8 cellular contexts compared by ENCODE assay signal in genomic region chr1:88892146-88892877, GRCh38. TPM values are rescaled to one million over a fixed set of nuclear protein-coding genes. Genes with fewer than 3 reads are reported as not detected.
DNase-seq lines count a peak whose midpoint lies in the region; ATAC-seq and TF ChIP-seq lines count a peak whose summit lies in the region.

No MANE protein-coding gene starts in this region.

- H3K9me3 ChIP-seq in cardiac muscle cell (ENCODE audit: low read depth) (no peaks in the 10 kb centered on the region), lower lobe of right lung (no peaks in the 10 kb centered on the region), upper lobe of right lung (no peaks in the 10 kb centered on the region)

- TF ChIP-seq CTCF in cardiac muscle cell (IDR thresholded peaks at IDR 0.05; ENCODE audit: low read depth, low read length) = no peak
- TF ChIP-seq CTCF in brain (conservative IDR thresholded peaks at IDR 0.05) = no peak
- no peak for TF ChIP-seq CTCF in lower lobe of right lung (IDR thresholded peaks at IDR 0.05)
- TF ChIP-seq CTCF in upper lobe of right lung (IDR thresholded peaks at IDR 0.05) = no peak
- TF ChIP-seq CTCF in GM20000 (IDR thresholded peaks at IDR 0.05; ENCODE audit: extremely low read depth, missing control alignments) = no peak

- peaks cover 0 to 4% (median 3%) of the 10 kb centered on the region in 5 experiments for H3K9me3 Mint-ChIP-seq in brain

- ATAC-seq in left ventricle myocardium superior = no peak
- ATAC-seq in lower lobe of right lung = no peak
- ATAC-seq in upper lobe of right lung = no peak
- no peak for ATAC-seq in GM21390 (IDR thresholded peaks at IDR 0.05; ENCODE audit: unreplicated experiment)

- H3K4me3 ChIP-seq in cardiac muscle cell (peak overlapping the region; percentile 90), lower lobe of right lung (peak overlapping the region; percentile 97), upper lobe of right lung (peak overlapping the region; percentile 96)

- peaks cover 44% of the 10 kb centered on the region for H3K4me1 Mint-ChIP-seq in brain

- H3K4me1 ChIP-seq in cardiac muscle cell (ENCODE audit: low read depth) (peaks cover 8% of the 10 kb centered on the region), lower lobe of right lung (peaks cover 24% of the 10 kb centered on the region), upper lobe of right lung (peaks cover 18% of the 10 kb centered on the region)

- peak overlapping the region; percentile 88 to 100 (median 93) for H3K4me3 Mint-ChIP-seq in brain

- H3K27me3 Mint-ChIP-seq in brain = peaks cover 6% of the 10 kb centered on the region

- H3K36me3 ChIP-seq in cardiac muscle cell (no peaks in the 10 kb centered on the region), lower lobe of right lung (peaks cover 7% of the 10 kb centered on the region), upper lobe of right lung (peaks cover under 1% of the 10 kb centered on the region)

- peak overlapping the region; percentile 92 for H3K27ac ChIP-seq in cardiac muscle cell
- no peak overlapping the region for H3K27ac ChIP-seq in lower lobe of right lung
- peak overlapping the region; percentile 95 for H3K27ac ChIP-seq in upper lobe of right lung

- peaks cover 4% of the 10 kb centered on the region for H3K36me3 Mint-ChIP-seq in brain

- H3K27ac Mint-ChIP-seq in brain = peak overlapping the region; percentile 98 to 100 (median 99)

- H3K27me3 ChIP-seq in cardiac muscle cell = no peaks in the 10 kb centered on the region
- H3K27me3 ChIP-seq in lower lobe of right lung (ENCODE audit: low read depth) = no peaks in the 10 kb centered on the region
- H3K27me3 ChIP-seq in upper lobe of right lung = no peaks in the 10 kb centered on the region

- DNase-seq in cardiac muscle cell (ENCODE audit: low read depth in 1 of 2, low spot score in 1 of 2) = peak in 1 of 2 donors; percentile 67
- no peak for DNase-seq in left ventricle myocardium superior
- peak; percentile 83 for DNase-seq in NCI-H510A (lab: John Stamatoyannopoulos, UW)
- no peak for DNase-seq in lower lobe of right lung
- no peak for DNase-seq in upper lobe of right lung
- no peak for DNase-seq in GM20000 (ENCODE audit: low spot score)

- intact Hi-C loops in left ventricle myocardium superior (cut with micrococcal nuclease) (no loop called here), lower lobe of right lung (cut with DNase I) (no loop called here), upper lobe of right lung (cut with DNase I) (no loop called here)

RNA-seq across cellular contexts. Expression of gene GTF2B, which starts 0.9 kb away (rescaled TPM):
- total RNA-seq in cardiac muscle cell (30.8 and 32.6 TPM in 2 replicates), left ventricle myocardium superior (13.3 TPM), lower lobe of right lung (26.0 TPM), upper lobe of right lung (20.8 TPM)
- polyA plus RNA-seq in cardiac muscle cell (39.6 and 43.1 TPM in 2 replicates), brain (ENCODE audit: insufficient read depth, low read depth, low replicate concordance) (23.7 TPM)
